18 cellular contexts compared by ENCODE assay signal in genomic region chr18:58093311-58093790, GRCh38.
"Had no signal": no experiment of that assay in that cellular context is flagged by ENCODE, and none has a peak within 500 bp of the region (broad histone marks: within the 10 kb centered on the region; RNA-seq: fewer than 3 reads in every experiment).

No MANE protein-coding gene starts in this region.

- H3K4me3 ChIP-seq: neural progenitor cell, prostate gland, tibial artery had no signal

- H2AFZ ChIP-seq: neural progenitor cell had no signal

- H3K9ac ChIP-seq: neural progenitor cell had no signal

- ATAC-seq: foreskin keratinocyte; naive thymus-derived CD4-positive, alpha-beta T cell; right cardiac atrium; stimulated activated naive CD8-positive, alpha-beta T cell treated with anti-CD3 and anti-CD28 coated beads, Interleukin-15, Interleukin-2, amounts not matched to agents 100 U/mL and 50 U/mL, for 24 hours had no signal

- H3K36me3 ChIP-seq: neural progenitor cell, prostate gland, tibial artery had no signal

- H3K9me3 ChIP-seq: prostate gland, tibial artery had no signal

- H3K4me2 ChIP-seq: neural progenitor cell had no signal

- H3K27me3 ChIP-seq: foreskin keratinocyte, neural progenitor cell, tibial artery had no signal

- H3K27ac ChIP-seq: foreskin keratinocyte, neural progenitor cell, prostate gland, tibial artery had no signal

- DNase-seq: activated CD4-positive, alpha-beta T cell treated with anti-CD3 and anti-CD28 coated beads, Interleukin-2, amount 50 U/mL, for 1 hour; activated CD4-positive, CD25-positive, alpha-beta regulatory T cell treated with anti-CD3 and anti-CD28 coated beads, Interleukin-2, amount 50 U/mL, for 72 hours; activated CD8-positive, alpha-beta memory T cell treated with anti-CD3 and anti-CD28 coated beads for 24 hours; activated CD8-positive, alpha-beta memory T cell treated with anti-CD3 and anti-CD28 coated beads, Interleukin-2, amount 50 U/mL, for 48 hours; activated effector memory CD4-positive, alpha-beta T cell treated with Interleukin-2 at 50 U/mL for 16 hours; activated naive CD4-positive, alpha-beta T cell treated with anti-CD3 and anti-CD28 coated beads, Interleukin-2, amount 50 U/mL, for 16 hours; activated T-cell treated with anti-CD3 and anti-CD28 coated beads, Interleukin-2, amount 50 U/mL, for 48 hours; endodermal cell; foreskin keratinocyte; head of caudate nucleus; naive thymus-derived CD4-positive, alpha-beta T cell; right cardiac atrium; stimulated activated CD4-positive, alpha-beta T cell treated with anti-CD3 and anti-CD28 coated beads, Interleukin-2, amount 100 ng/mL, for 24 hours; stimulated activated naive CD8-positive, alpha-beta T cell treated with anti-CD3 and anti-CD28 coated beads, Interleukin-15, Interleukin-2, amounts not matched to agents 100 U/mL and 50 U/mL, for 24 hours; substantia nigra; tibial artery had no signal

- H3K4me1 ChIP-seq: tibial artery had no signal
